20 cellular contexts compared by ENCODE assay signal in the genomic region with DNA sequence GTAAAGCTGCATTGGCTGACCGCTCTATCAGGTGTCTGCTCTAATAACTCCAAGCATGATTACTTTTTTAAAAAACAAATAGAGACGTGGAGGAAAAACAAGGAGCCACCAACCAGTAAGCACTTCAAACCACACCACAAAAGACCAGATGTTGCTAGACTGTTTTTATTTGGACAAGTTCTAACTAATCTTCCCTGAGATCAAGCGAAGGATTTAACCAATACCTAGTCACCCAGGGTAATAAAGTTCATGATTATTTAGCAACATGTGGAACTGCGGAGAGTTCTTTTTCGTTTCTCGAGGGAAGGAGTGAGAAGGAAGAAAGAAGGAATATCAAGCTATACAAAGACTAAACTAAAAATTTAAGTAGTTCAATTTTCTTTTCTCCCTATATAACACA.
"Had no signal": no experiment of that assay in that cellular context is flagged by ENCODE, and none has a peak within 500 bp of the region (broad histone marks: within the 10 kb centered on the region; RNA-seq: fewer than 3 reads in every experiment).

No MANE protein-coding gene starts in this region.

- H3K4me3 ChIP-seq: esophagus squamous epithelium, heart left ventricle, mucosa of descending colon, right lobe of liver, skin epidermis, stomach, suprapubic skin, transverse colon had no signal

- H3K36me3 ChIP-seq: esophagus squamous epithelium, heart left ventricle, right lobe of liver, stomach, suprapubic skin, transverse colon had no signal

- H3K9me3 ChIP-seq: esophagus squamous epithelium, heart left ventricle, mucosa of descending colon, right lobe of liver, stomach, suprapubic skin, transverse colon had no signal

- H3K27ac ChIP-seq: esophagus squamous epithelium, heart left ventricle, right lobe of liver, skin epidermis, stomach, suprapubic skin, transverse colon had no signal

- H3K27me3 ChIP-seq: esophagus squamous epithelium, heart left ventricle, right lobe of liver, stomach, suprapubic skin, transverse colon had no signal

- H3K27me3 Mint-ChIP-seq: activated CD4-positive, alpha-beta memory T cell treated with anti-CD3 and anti-CD28 coated beads, Interleukin-2, amount 10 ng/mL, durations not matched to agents 7 days and 5 days; activated CD4-positive, alpha-beta T cell treated with anti-CD3 and anti-CD28 coated beads, Interleukin-2, amount 10 ng/mL, durations not matched to agents 24 days and 14 days had no signal

- H3K9me3 Mint-ChIP-seq: activated CD4-positive, alpha-beta memory T cell treated with anti-CD3 and anti-CD28 coated beads, Interleukin-2, amount 10 ng/mL, durations not matched to agents 7 days and 5 days; activated T-helper 1 cell treated with anti-CD3 and anti-CD28 coated beads, Interleukin-12 subunit alpha, Interleukin-12 subunit beta, Interleukin-2, Interleukin-4 antibody, amounts not matched to agents 30 ng/mL and 10 ng/mL and 1 ng/mL, durations not matched to agents 14 hours and 24 hours and 36 hours had no signal

- H3K36me3 Mint-ChIP-seq: brain, memory B cell had no signal

- DNase-seq: activated CD4-positive, alpha-beta memory T cell treated with anti-CD3 and anti-CD28 coated beads, Interleukin-2, amount 10 ng/mL, durations not matched to agents 7 days and 5 days; activated CD4-positive, alpha-beta T cell treated with anti-CD3 and anti-CD28 coated beads, Interleukin-2, amount 10 ng/mL, durations not matched to agents 24 days and 14 days; aorta; central memory CD4-positive, alpha-beta T cell; effector memory CD4-positive, alpha-beta T cell; esophagus squamous epithelium; heart left ventricle; left cardiac atrium; mucosa of descending colon; occipital lobe; posterior cingulate gyrus; right lobe of liver; stomach; transverse colon had no signal

- H3K4me3 Mint-ChIP-seq: activated CD4-positive, alpha-beta memory T cell treated with anti-CD3 and anti-CD28 coated beads, Interleukin-2, amount 10 ng/mL, durations not matched to agents 7 days and 5 days; activated CD4-positive, alpha-beta T cell treated with anti-CD3 and anti-CD28 coated beads, Interleukin-2, amount 10 ng/mL, durations not matched to agents 24 days and 14 days; activated T-helper 1 cell treated with anti-CD3 and anti-CD28 coated beads, Interleukin-12 subunit alpha, Interleukin-12 subunit beta, Interleukin-2, Interleukin-4 antibody, amounts not matched to agents 30 ng/mL and 10 ng/mL and 1 ng/mL, durations not matched to agents 14 hours and 24 hours and 36 hours; brain; memory B cell; neural crest cell had no signal

- H3K4me1 ChIP-seq: esophagus squamous epithelium, right lobe of liver, stomach, suprapubic skin had no signal

- H3K4me1 Mint-ChIP-seq: memory B cell had no signal

- H3K27ac Mint-ChIP-seq: activated CD4-positive, alpha-beta memory T cell treated with anti-CD3 and anti-CD28 coated beads, Interleukin-2, amount 10 ng/mL, durations not matched to agents 7 days and 5 days; activated CD4-positive, alpha-beta T cell treated with anti-CD3 and anti-CD28 coated beads, Interleukin-2, amount 10 ng/mL, durations not matched to agents 24 days and 14 days; activated T-helper 1 cell treated with anti-CD3 and anti-CD28 coated beads, Interleukin-12 subunit alpha, Interleukin-12 subunit beta, Interleukin-2, Interleukin-4 antibody, amounts not matched to agents 30 ng/mL and 10 ng/mL and 1 ng/mL, durations not matched to agents 14 hours and 24 hours and 36 hours; brain; memory B cell had no signal
